Comparison of ENCODE assay signal across 10 cellular contexts in the genomic region with DNA sequence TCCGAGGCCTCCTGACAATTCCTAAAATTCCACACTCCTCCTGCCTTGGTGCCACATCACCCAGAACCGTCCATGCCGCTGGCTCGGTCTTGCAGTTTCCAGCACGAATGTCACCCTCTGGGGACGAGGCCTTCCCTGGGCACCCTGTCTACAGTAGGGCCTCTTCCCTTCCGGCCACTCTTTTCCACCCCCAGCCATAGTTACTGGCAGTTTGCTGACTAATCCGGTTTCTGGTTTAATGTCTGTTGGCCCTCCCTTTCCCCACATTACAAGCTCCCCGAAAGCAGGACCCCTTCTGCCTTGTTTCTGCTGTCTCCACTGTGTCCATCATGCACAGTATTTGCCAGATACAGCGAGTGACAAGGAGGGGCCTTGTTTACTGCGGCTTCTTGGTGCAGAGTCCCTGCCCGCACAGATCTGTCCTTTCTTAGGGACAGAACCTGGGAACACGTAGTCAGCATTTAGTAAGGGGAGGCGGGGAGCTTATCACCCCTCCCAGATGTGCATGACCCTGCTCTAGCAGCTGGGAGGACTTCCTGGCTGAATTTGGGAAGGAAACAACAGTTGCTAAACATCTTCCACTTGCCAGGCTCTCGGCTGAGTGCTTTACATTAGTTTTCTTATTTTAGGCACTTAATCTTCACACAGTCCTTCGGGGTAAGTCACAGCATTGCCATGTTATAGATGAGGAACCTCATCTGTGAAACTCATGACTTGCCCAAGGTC. TPM values are rescaled to one million over a fixed set of nuclear protein-coding genes. Genes with fewer than 3 reads are reported as not detected.
DNase-seq lines count a peak whose midpoint lies in the region; ATAC-seq and TF ChIP-seq lines count a peak whose summit lies in the region.
"Had no signal": no experiment of that assay in that cellular context is flagged by ENCODE, and none has a peak within 500 bp of the region (broad histone marks: within the 10 kb centered on the region; RNA-seq: fewer than 3 reads in every experiment).

No MANE protein-coding gene starts in this region.

- in situ Hi-C loops in gastrocnemius medialis (cut with MboI; ENCODE audit: low sequenced_read_pairs in 4 of 4), result no loop called here

- peak; percentile 59 for DNase-seq in SIG-M5 (lab: John Stamatoyannopoulos, UW)
- no peak for DNase-seq in heart right ventricle
- DNase-seq in gastrocnemius medialis, result peak; percentile 10 to 36
- DNase-seq in RWPE1 (ENCODE audit: low spot score), result no peak
- no peak for DNase-seq in SHP77 (lab: John Stamatoyannopoulos, UW)
- DNase-seq: natural killer cell, T1000 had no signal

- ATAC-seq in heart right ventricle (peak; percentile 52 to 82 (median 58)), gastrocnemius medialis (peak in 1 of 2 donors; percentile 46), HG02678 (IDR thresholded peaks at IDR 0.05; ENCODE audit: unreplicated experiment) (no peak), GM19324 (IDR thresholded peaks at IDR 0.05; ENCODE audit: low FRiP score, unreplicated experiment) (no peak)

- H3K4me1 ChIP-seq in heart right ventricle (peaks cover 0 to 57% (median 0%) of the 10 kb centered on the region in 9 donors), gastrocnemius medialis (no peaks in the 10 kb centered on the region)

- H3K9me3 ChIP-seq in heart right ventricle (peaks cover 0 to 5% (median 0%) of the 10 kb centered on the region in 11 donors), gastrocnemius medialis (no peaks in the 10 kb centered on the region)

- intact Hi-C loops in heart right ventricle (cut with DNase I) (no loop called here), gastrocnemius medialis (cut with DNase I; ENCODE audit: low total_unique reads) (no loop called here)

- POLR2A ChIA-PET in RWPE1 (lab: Yijun Ruan, JAX; ENCODE audit: low non-redundant PET), result no interaction called here

- no peaks in the 10 kb centered on the region for H3K36me3 ChIP-seq in heart right ventricle
- no peaks in the 10 kb centered on the region for H3K36me3 ChIP-seq in gastrocnemius medialis

- WGBS in heart right ventricle, 2 donors, result 63 to 64% methylated on average over 16 of the region's 16 CpGs

- no peaks in the 10 kb centered on the region for H3K27me3 ChIP-seq in heart right ventricle
- no peaks in the 10 kb centered on the region for H3K27me3 ChIP-seq in gastrocnemius medialis

- H3K27ac ChIP-seq in heart right ventricle (peak overlapping the region in 3 of 10 donors; percentile 15 to 92 (median 30)), gastrocnemius medialis (peak overlapping the region in 1 of 4 donors; percentile 2), RWPE1 (no peak overlapping the region)

- TF ChIP-seq POLR2A in GM19193 (IDR thresholded peaks at IDR 0.05; ENCODE audit: extremely low read depth, insufficient read depth, insufficient read length), result peak; percentile 23
- TF ChIP-seq POLR2A in gastrocnemius medialis (IDR thresholded peaks at IDR 0.05), result no peak

- H3K4me3 ChIP-seq in heart right ventricle (peak overlapping the region in 1 of 10 donors; percentile 34), gastrocnemius medialis (no peak overlapping the region)

- TF ChIP-seq CTCF in heart right ventricle (IDR thresholded peaks at IDR 0.05) (no peak), gastrocnemius medialis (IDR thresholded peaks at IDR 0.05 in 4 of 5, conservative IDR thresholded peaks at IDR 0.05 in 1 of 5) (no peak), RWPE1 (conservative IDR thresholded peaks at IDR 0.05; ENCODE audit: low read depth) (no peak)

- CTCF ChIA-PET in RWPE1 (lab: Yijun Ruan, JAX), result no interaction called here

RNA-seq across cellular contexts. Expression of a gene that starts 23.6 kb away (rescaled TPM):
- not detected for total RNA-seq in heart right ventricle
- polyA plus RNA-seq in heart right ventricle, result under 1 TPM in 1 of 2 donors, not detected in 1; 0.04 TPM
- not detected for total RNA-seq in gastrocnemius medialis

RNA-seq across cellular contexts. Expression of a gene that starts 40.8 kb away (rescaled TPM):
- 100 to 1,000 TPM in 7 of 10 donors, 10 to 100 TPM in 3; 85.3 to 151 (median 110) TPM for total RNA-seq in heart right ventricle
- 100 to 1,000 TPM in 1 of 2 donors, 10 to 100 TPM in 1; 30.9 to 139 TPM for polyA plus RNA-seq in heart right ventricle
- total RNA-seq in gastrocnemius medialis, result 100 to 1,000 TPM; 142 to 296 (median 215) TPM

RNA-seq across cellular contexts. Expression of a gene that starts 49.0 kb away (rescaled TPM):
- total RNA-seq in heart right ventricle (1 to 10 TPM in 9 of 10 donors, under 1 TPM in 1; 0.64 to 9.1 (median 4.0) TPM), gastrocnemius medialis (1 to 10 TPM; 1.1 to 6.3 (median 4.5) TPM)
- 1 to 10 TPM; 4.5 to 8.0 TPM for polyA plus RNA-seq in heart right ventricle

Comparison
In these comparisons a context has a peak if more than half of its experiments do, and no peak if none do; other contexts are left out.
1. DNase-seq: peak in SIG-M5 (single experiment) and gastrocnemius medialis (2 of 2); none in heart right ventricle (0 of 2), RWPE1 (single experiment) and SHP77 (0 of 2).
2. ATAC-seq: peak in heart right ventricle (8 of 8); none in HG02678 (single experiment) and GM19324 (single experiment).